8 cellular contexts compared by ENCODE assay signal in genomic region chr6:31815025-31815838, GRCh38. TPM values are rescaled to one million over a fixed set of nuclear protein-coding genes. Genes with fewer than 3 reads are reported as not detected.
DNase-seq lines count a peak whose midpoint lies in the region; ATAC-seq and TF ChIP-seq lines count a peak whose summit lies in the region.

HSPA1A (plus strand) TSS chr6:31815543; CDS start chr6:31815757, 214 bp downstream.
HSPA1L (minus strand) TSS chr6:31815283; CDS start chr6:31811972, 3,311 bp downstream.

- H3K4me3 Mint-ChIP-seq in stimulated activated naive CD8-positive, alpha-beta T cell treated with anti-CD3 and anti-CD28 coated beads, Interleukin-15, amount 100 ng/mL, for 72 hours = peak within 1 kb of the TSS; percentile 96 to 98

- peaks cover 48% of the 10 kb centered on the region for H3K4me1 Mint-ChIP-seq in stimulated activated naive CD8-positive, alpha-beta T cell treated with anti-CD3 and anti-CD28 coated beads, Interleukin-15, amount 100 ng/mL, for 72 hours

- H3K36me3 ChIP-seq in Panc1 (ENCODE audit: control insufficient read depth, insufficient read depth, low read length) (no peaks in the 10 kb centered on the region), muscle layer of duodenum (ENCODE audit: control insufficient read depth in 1 of 2, insufficient read depth in 2 of 2, low read length in 2 of 2) (no peaks in the 10 kb centered on the region)

- CTCF ChIA-PET in Panc1 (lab: Charles Lee) = interaction anchor here (0.8 kb wide), 1 partner anchor 8 kb away, joined by 3 read pairs; the partner anchor contains the start of gene LSM2

- H3K9me3 ChIP-seq in Panc1 (ENCODE audit: control insufficient read depth, insufficient read depth, low read depth, low read length) (no peaks in the 10 kb centered on the region), muscle layer of duodenum (ENCODE audit: control insufficient read depth in 1 of 2, low read length in 2 of 2) (no peaks in the 10 kb centered on the region)

- intact Hi-C loops in Panc1 (cut with micrococcal nuclease; ENCODE audit: unreplicated experiment) = no loop called here

- POLR2A ChIA-PET in Panc1 (lab: Charles Lee) = interaction anchor here (0.7 to 1.2 kb wide), 8 partner anchors 9 to 144 kb away, joined by 3 to 13 read pairs (median 4); partner anchors contain the start of genes CLIC1, DDAH2, HSPA1B and LSM2

- BruUV-seq in Panc1 (replicated peaks; lab: Mats Ljungman, UMichigan) = no TSS peak

- peak within 1 kb of the TSS; percentile 82 to 95 for H3K27ac Mint-ChIP-seq in stimulated activated naive CD8-positive, alpha-beta T cell treated with anti-CD3 and anti-CD28 coated beads, Interleukin-15, amount 100 ng/mL, for 72 hours

- TF ChIP-seq CTCF in Panc1 (IDR thresholded peaks at IDR 0.05) = no peak
- no peak for TF ChIP-seq CTCF in fibroblast of pulmonary artery (IDR thresholded peaks at IDR 0.05; ENCODE audit: low read length, missing control alignments)

- H3K4me3 ChIP-seq in Panc1 (ENCODE audit: low read depth in 2 of 2, low read length in 2 of 2) (peak within 1 kb of the TSS; percentile 56 to 70), fibroblast of pulmonary artery (replicated peaks; ENCODE audit: low read depth, low read length) (peak within 1 kb of the TSS; percentile 66), muscle layer of duodenum (ENCODE audit: low read depth in 1 of 2, low read length in 2 of 2) (peak within 1 kb of the TSS; percentile 59 to 66)

- H3K27me3 ChIP-seq in Panc1 (ENCODE audit: control insufficient read depth, insufficient read depth, low read length) = no peaks in the 10 kb centered on the region
- H3K27me3 ChIP-seq in muscle layer of duodenum (ENCODE audit: low read depth, low read length) = no peaks in the 10 kb centered on the region

- peaks cover 13% of the 10 kb centered on the region for H3K4me1 ChIP-seq in Panc1 (ENCODE audit: control insufficient read depth, insufficient read depth, low read length)
- H3K4me1 ChIP-seq in muscle layer of duodenum (ENCODE audit: control insufficient read depth in 1 of 2, insufficient read depth in 2 of 2, low read length in 2 of 2) = peaks cover 8 to 24% of the 10 kb centered on the region in 2 donors

- H3K27me3 Mint-ChIP-seq in stimulated activated naive CD8-positive, alpha-beta T cell treated with anti-CD3 and anti-CD28 coated beads, Interleukin-15, amount 100 ng/mL, for 72 hours = no peaks in the 10 kb centered on the region

- H3K27ac ChIP-seq in Panc1 (ENCODE audit: low read length) = peak within 1 kb of the TSS; percentile 87
- peak within 1 kb of the TSS; percentile 95 for H3K27ac ChIP-seq in muscle layer of duodenum (ENCODE audit: low read length)

- ATAC-seq in Panc1 (peak; percentile 86), HG03135 (IDR thresholded peaks at IDR 0.05; ENCODE audit: unreplicated experiment) (no peak)
- peak; percentile 39 for ATAC-seq in stimulated activated naive CD8-positive, alpha-beta T cell treated with anti-CD3 and anti-CD28 coated beads, Interleukin-15, amount 100 ng/mL, for 72 hours

- no peaks in the 10 kb centered on the region for H3K9me3 Mint-ChIP-seq in stimulated activated naive CD8-positive, alpha-beta T cell treated with anti-CD3 and anti-CD28 coated beads, Interleukin-15, amount 100 ng/mL, for 72 hours

- DNase-seq in GDM1 (lab: John Stamatoyannopoulos, UW) (peak; percentile 89), HT-29 (ENCODE audit: low spot score) (peak; percentile 92), Panc1 (ENCODE audit: low read depth, low spot score) (peak; percentile 96), fibroblast of pulmonary artery (ENCODE audit: low read depth) (peak; percentile 96)
- peak; percentile 66 for DNase-seq in activated naive CD4-positive, alpha-beta T cell treated with Interleukin-2 at 50 U/mL for 16 hours
- peak; percentile 57 to 65 for DNase-seq in stimulated activated naive CD8-positive, alpha-beta T cell treated with anti-CD3 and anti-CD28 coated beads, Interleukin-15, amount 100 ng/mL, for 72 hours

- in situ Hi-C loops in Panc1 (cut with HindIII; ENCODE audit: low pct_unique_long_range_greater_than_20kb, low sequenced_read_pairs) = no loop called here

RNA-seq across cellular contexts. Expression of gene HSPA1A, which starts in this region (rescaled TPM):
- total RNA-seq in HT-29 (2014; rRNA removed; shearing (Covaris generic)) = 379 and 403 TPM in 2 replicates
- total RNA-seq in Panc1 (2021; ENCODE audit: unreplicated experiment) = 169 TPM
- 344 TPM for polyA plus RNA-seq in Panc1 (2012; ENCODE audit: insufficient read length)

RNA-seq across cellular contexts. Expression of gene HSPA1L, which starts in this region (rescaled TPM):
- 0.64 and 1.3 TPM in 2 replicates for total RNA-seq in HT-29 (2014; rRNA removed; shearing (Covaris generic))
- 2.8 TPM for total RNA-seq in Panc1 (2021; ENCODE audit: unreplicated experiment)
- 3.8 TPM for polyA plus RNA-seq in Panc1 (2012; ENCODE audit: insufficient read length)
